14 cellular contexts compared by ENCODE assay signal in the genomic region with DNA sequence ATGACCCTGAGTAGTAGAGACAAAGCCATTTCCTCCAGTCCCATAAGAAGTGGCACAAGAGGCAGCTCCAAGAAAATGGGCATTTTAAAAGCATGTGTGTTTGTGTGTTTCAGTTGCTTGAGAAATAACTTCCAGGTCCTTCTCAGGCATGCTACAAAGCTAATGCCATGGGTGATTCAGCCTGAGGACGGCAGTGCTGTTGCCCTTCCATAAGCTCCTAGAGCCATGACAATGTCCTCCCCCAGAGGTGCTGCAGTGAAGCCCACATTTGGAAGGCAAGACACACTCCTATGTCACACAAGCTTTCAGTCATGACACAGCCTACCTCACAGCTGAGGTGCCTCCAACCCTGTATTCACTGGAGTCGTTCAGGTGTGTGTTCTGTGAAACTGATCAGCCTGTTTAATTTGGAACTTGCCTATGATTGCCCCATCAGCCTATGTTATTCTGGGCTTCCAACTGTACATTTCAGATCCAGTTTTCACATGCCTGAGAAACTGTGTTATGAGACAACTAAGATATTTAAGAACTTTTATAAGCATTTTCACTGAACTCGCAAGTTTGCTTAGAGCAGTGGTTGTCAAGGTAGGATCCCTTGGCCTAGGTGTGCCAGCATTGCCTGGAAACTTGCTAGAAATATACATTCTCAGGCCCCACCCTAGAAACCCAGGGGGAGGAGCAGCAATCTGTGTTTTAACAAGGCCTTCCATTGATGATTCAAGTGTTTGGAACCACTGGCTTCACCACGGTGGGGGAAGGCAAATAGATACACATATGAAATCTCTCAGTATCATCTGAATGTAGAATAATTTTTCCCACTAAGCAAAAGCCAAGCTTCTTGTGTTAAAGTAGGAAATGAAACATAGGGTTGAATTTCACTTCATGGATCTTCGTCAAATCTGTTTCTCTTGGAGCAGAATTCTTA.
DNase-seq lines count a peak whose midpoint lies in the region; ATAC-seq, FAIRE-seq and TF ChIP-seq lines count a peak whose summit lies in the region.
"Had no signal": no experiment of that assay in that cellular context is flagged by ENCODE, and none has a peak within 500 bp of the region (broad histone marks: within the 10 kb centered on the region; RNA-seq: fewer than 3 reads in every experiment).

No MANE protein-coding gene starts in this region.

- H3K4me3 ChIP-seq in NB4 (ENCODE audit: low read depth, low read length) (no peak overlapping the region), kidney (ENCODE audit: low read length in 2 of 2) (no peak overlapping the region)

- intact Hi-C loops in kidney (cut with DNase I) = no loop called here

- no peaks in the 10 kb centered on the region for H3K4me1 ChIP-seq in kidney (ENCODE audit: control insufficient read depth in 1 of 2, insufficient read depth in 1 of 2, low read depth in 1 of 2, low read length in 2 of 2)

- no peak overlapping the region for H3K27ac ChIP-seq in kidney (ENCODE audit: low read depth in 2 of 2, low read length in 2 of 2)

- no peak for FAIRE-seq in kidney (lab: Jason Lieb, UNC)
- FAIRE-seq: D721Med had no signal

- no peak overlapping the region for H3K9ac ChIP-seq in kidney (ENCODE audit: low read length in 2 of 2)

- ATAC-seq in esophagus mucosa (peak; percentile 82), HG03097 (IDR thresholded peaks at IDR 0.05; ENCODE audit: low FRiP score, unreplicated experiment) (no peak)

- H3K9me3 ChIP-seq in kidney (ENCODE audit: control insufficient read depth in 1 of 2, low read length in 2 of 2) = peaks cover 0 to 4% of the 10 kb centered on the region in 2 donors

- peak; percentile 92 for DNase-seq in COLO829 (ENCODE audit: low spot score)
- peak; percentile 17 for DNase-seq in NB4 (ENCODE audit: low read depth)
- DNase-seq in renal cortical epithelial cell (ENCODE audit: low read depth) = peak; percentile 49
- no peak for DNase-seq in amygdala (lab: John Stamatoyannopoulos, UW)
- DNase-seq in RKO (ENCODE audit: low spot score) = no peak
- DNase-seq in kidney = no peak
- DNase-seq: activated CD4-positive, alpha-beta T cell treated with anti-CD3 and anti-CD28 coated beads, Interleukin-2, amount 50 U/mL, for 48 hours; activated naive CD8-positive, alpha-beta T cell treated with anti-CD3 and anti-CD28 coated beads, Interleukin-2, amount 10 ng/mL, durations not matched to agents 7 days and 5 days; effector CD4-positive, alpha-beta T cell; NCI-H748 treated with DMSO at 0.1 percent for 48 hours; right cardiac atrium had no signal

- no peaks in the 10 kb centered on the region for H3K36me3 ChIP-seq in kidney (ENCODE audit: control insufficient read depth in 1 of 2, insufficient read depth in 2 of 2, low read length in 2 of 2)

- TF ChIP-seq POLR2A in NB4 (IDR thresholded peaks at IDR 0.05; ENCODE audit: extremely low read depth, insufficient read length) = no peak

- TF ChIP-seq CTCF in NB4 (IDR thresholded peaks at IDR 0.05; ENCODE audit: low read depth, low read length) (no peak), kidney (IDR thresholded peaks at IDR 0.05; ENCODE audit: borderline replicate concordance, extremely low read depth, insufficient read depth) (no peak)

Comparison
In these comparisons a context has a peak if more than half of its experiments do, and no peak if none do; other contexts are left out.
1. DNase-seq: peak in COLO829 (single experiment), NB4 (single experiment) and renal cortical epithelial cell (single experiment); none in amygdala (0 of 56), RKO (single experiment) and kidney (single experiment).